8 cellular contexts compared by ENCODE assay signal in the genomic region with DNA sequence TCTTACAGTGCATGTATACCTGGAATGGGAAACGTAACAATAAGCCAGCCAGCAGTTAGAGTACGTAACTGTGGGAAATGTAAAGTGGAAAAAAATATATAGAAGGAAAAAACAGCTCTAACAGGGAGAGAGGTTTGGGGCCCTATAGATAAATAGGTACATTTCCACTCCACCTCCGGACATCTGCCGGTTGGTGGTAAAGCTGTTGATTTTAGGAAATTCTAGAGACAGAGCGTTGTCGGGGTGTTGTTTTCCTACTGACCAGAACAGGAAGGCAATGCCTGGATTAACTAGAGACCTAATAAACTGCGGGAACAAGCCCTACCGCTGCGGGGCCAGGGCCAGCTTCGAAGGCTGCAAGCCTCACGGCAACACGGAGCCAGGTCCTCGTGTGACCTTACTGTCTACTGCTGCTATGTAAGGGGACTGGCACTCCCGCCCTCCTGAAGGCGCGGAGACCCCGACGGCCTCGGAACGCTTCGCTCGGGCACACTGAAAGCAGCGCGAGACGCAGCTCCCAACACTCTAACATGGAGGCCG. TPM values are rescaled to one million over a fixed set of nuclear protein-coding genes. Genes with fewer than 3 reads are reported as not detected.
DNase-seq lines count a peak whose midpoint lies in the region; ATAC-seq, FAIRE-seq and TF ChIP-seq lines count a peak whose summit lies in the region.

No MANE protein-coding gene starts in this region.

- peaks cover 17% of the 10 kb centered on the region for H3K4me1 ChIP-seq in cardiac muscle cell (ENCODE audit: low read depth)
- H3K4me1 ChIP-seq in small intestine (ENCODE audit: control insufficient read depth in 2 of 2, insufficient read depth in 1 of 2, low read depth in 1 of 2, low read length in 1 of 2), result peaks cover 6 to 7% of the 10 kb centered on the region in 2 donors

- no peaks in the 10 kb centered on the region for H3K27me3 Mint-ChIP-seq in activated naive CD8-positive, alpha-beta T cell treated with anti-CD3 and anti-CD28 coated beads for 36 hours

- peak overlapping the region; percentile 96 for H3K27ac Mint-ChIP-seq in activated naive CD8-positive, alpha-beta T cell treated with anti-CD3 and anti-CD28 coated beads for 36 hours

- H3K4me3 Mint-ChIP-seq in activated naive CD8-positive, alpha-beta T cell treated with anti-CD3 and anti-CD28 coated beads for 36 hours, result peak overlapping the region; percentile 95

- H3K9me3 Mint-ChIP-seq in activated naive CD8-positive, alpha-beta T cell treated with anti-CD3 and anti-CD28 coated beads for 36 hours, result no peaks in the 10 kb centered on the region

- no peak for FAIRE-seq in small intestine (lab: Jason Lieb, UNC)

- peaks cover 31% of the 10 kb centered on the region for H3K4me1 Mint-ChIP-seq in activated naive CD8-positive, alpha-beta T cell treated with anti-CD3 and anti-CD28 coated beads for 36 hours

- peak overlapping the region; percentile 72 for H3K4me3 ChIP-seq in cardiac muscle cell
- H3K4me3 ChIP-seq in iPS-11a (ENCODE audit: low read depth, low read length), result peak overlapping the region; percentile 69
- H3K4me3 ChIP-seq in small intestine (ENCODE audit: low read depth in 1 of 2, low read length in 2 of 2), result peak overlapping the region; percentile 60 to 72

- peaks cover 27% of the 10 kb centered on the region for H3K36me3 Mint-ChIP-seq in activated naive CD8-positive, alpha-beta T cell treated with anti-CD3 and anti-CD28 coated beads for 36 hours

- H3K9me3 ChIP-seq in cardiac muscle cell (ENCODE audit: low read depth) (no peaks in the 10 kb centered on the region), small intestine (ENCODE audit: control insufficient read depth, low read depth) (no peaks in the 10 kb centered on the region)

- intact Hi-C loops in Right ventricle myocardium inferior (cut with DNase I), result loop anchor here (2.0 kb wide), 1 partner anchor 61 kb away; a partner anchor contains a TSS

- peaks cover 21% of the 10 kb centered on the region for H3K36me3 ChIP-seq in cardiac muscle cell
- peaks cover 5 to 10% of the 10 kb centered on the region in 2 donors for H3K36me3 ChIP-seq in small intestine (ENCODE audit: control insufficient read depth in 2 of 2, insufficient read depth in 2 of 2, low read length in 2 of 2)

- no peak for TF ChIP-seq CTCF in cardiac muscle cell (IDR thresholded peaks at IDR 0.05; ENCODE audit: low read depth, low read length)

- H3K27me3 ChIP-seq in cardiac muscle cell, result no peaks in the 10 kb centered on the region
- H3K27me3 ChIP-seq in small intestine (ENCODE audit: control insufficient read depth in 2 of 2, insufficient read depth in 2 of 2, low read length in 2 of 2), result no peaks in the 10 kb centered on the region

- ATAC-seq in Right ventricle myocardium inferior, result no peak
- ATAC-seq in GM19452 (IDR thresholded peaks at IDR 0.05; ENCODE audit: unreplicated experiment), result no peak

- H3K27ac ChIP-seq in cardiac muscle cell (peak overlapping the region; percentile 96), small intestine (ENCODE audit: low read depth in 1 of 2, low read length in 1 of 2) (peak overlapping the region; percentile 99 to 100)

- WGBS in small intestine, 3 donors, result 1 to 2% (median 1%) methylated on average over 26 of the region's 26 CpGs

- no peak for DNase-seq in cardiac muscle cell (ENCODE audit: low read depth in 1 of 2, low spot score in 1 of 2)
- DNase-seq in Right ventricle myocardium inferior (ENCODE audit: missing footprints), result no peak
- peak; percentile 54 for DNase-seq in NCI-H748 treated with DMSO at 0.1 percent for 48 hours (lab: John Stamatoyannopoulos, UW)
- DNase-seq in activated naive CD8-positive, alpha-beta T cell treated with anti-CD3 and anti-CD28 coated beads for 36 hours, result peak; percentile 55
- no peak for DNase-seq in small intestine
- no peak for DNase-seq in NCI-H2196 treated with DMSO at 0.1 percent for 48 hours (lab: John Stamatoyannopoulos, UW; ENCODE audit: unreplicated experiment)

RNA-seq across cellular contexts. Expression of a gene that starts 0.8 kb away (rescaled TPM):
- total RNA-seq in cardiac muscle cell, result 30.8 and 34.1 TPM in 2 replicates
- 15.9 and 20.7 TPM in 2 replicates for polyA plus RNA-seq in cardiac muscle cell
- total RNA-seq in Right ventricle myocardium inferior, result 10.6 TPM
- 10 to 100 TPM; 27.7 to 29.7 TPM for total RNA-seq in activated naive CD8-positive, alpha-beta T cell treated with anti-CD3 and anti-CD28 coated beads for 36 hours
- polyA plus RNA-seq in small intestine, result 10 to 100 TPM; 14.8 to 20.3 (median 19.2) TPM

Comparison
In these comparisons a context has a peak if more than half of its experiments do, and no peak if none do; other contexts are left out.
1. DNase-seq: peak in NCI-H748 treated with DMSO at 0.1 percent for 48 hours (single experiment) and activated naive CD8-positive, alpha-beta T cell treated with anti-CD3 and anti-CD28 coated beads for 36 hours (single experiment); none in cardiac muscle cell (0 of 2), Right ventricle myocardium inferior (single experiment), small intestine (single experiment) and NCI-H2196 treated with DMSO at 0.1 percent for 48 hours (single experiment).
2. Peak in every context shown above with its lines, with median percentiles within 50 percentile points of each other: H3K4me3 ChIP-seq.